Comparison of ENCODE assay signal across 8 cellular contexts in genomic region chr13:101757446-101758039, GRCh38.
DNase-seq lines count a peak whose midpoint lies in the region; ATAC-seq and TF ChIP-seq lines count a peak whose summit lies in the region.

No MANE protein-coding gene starts in this region.

- ATAC-seq in GM21576 (IDR thresholded peaks at IDR 0.05; ENCODE audit: unreplicated experiment): peak; percentile 91
- ATAC-seq in GM19023 (IDR thresholded peaks at IDR 0.05; ENCODE audit: unreplicated experiment): no peak

- peak; percentile 18 for DNase-seq in GM10248 (ENCODE audit: extremely low spot score)
- DNase-seq in KG1 (lab: John Stamatoyannopoulos, UW): peak; percentile 25
- peak; percentile 51 for DNase-seq in RPMI7951 (ENCODE audit: low read depth)
- DNase-seq in esophagus squamous epithelium (lab: John Stamatoyannopoulos, UW): no peak
- no peak for DNase-seq in osteocyte (ENCODE audit: extremely low spot score, unreplicated experiment)
- DNase-seq in stimulated activated CD4-positive, alpha-beta T cell treated with anti-CD3 and anti-CD28 coated beads, Interleukin-4, amount 100 ng/mL, for 4 hours: no peak

- CTCF ChIA-PET in GM10248 (lab: Yijun Ruan, JAX): interaction anchor here (0.8 to 2.8 kb wide), 12 partner anchors 10 to 613 kb away, joined by 3 to 13 read pairs (median 4); no protein-coding TSS in a partner anchor

- H3K9me3 Mint-ChIP-seq in osteocyte (ENCODE audit: unreplicated experiment): no peaks in the 10 kb centered on the region

- H3K4me1 Mint-ChIP-seq in osteocyte (ENCODE audit: unreplicated experiment): peaks cover 12% of the 10 kb centered on the region

- H3K36me3 Mint-ChIP-seq in osteocyte (ENCODE audit: unreplicated experiment): no peaks in the 10 kb centered on the region

- no peaks in the 10 kb centered on the region for H3K27me3 ChIP-seq in esophagus squamous epithelium

- no peak overlapping the region for H3K27ac ChIP-seq in esophagus squamous epithelium

- peak; percentile 35 for TF ChIP-seq CTCF in GM10248 (IDR thresholded peaks at IDR 0.05; ENCODE audit: control extremely low read depth, extremely low read depth, low read depth, missing control alignments)
- peak in 5 of 6 experiments; percentile 28 to 51 (median 35) for TF ChIP-seq CTCF in esophagus squamous epithelium (IDR thresholded peaks at IDR 0.05)
- TF ChIP-seq CTCF in osteocyte (IDR thresholded peaks at IDR 0.05): peak; percentile 67

- no peak for TF ChIP-seq POLR2A in esophagus squamous epithelium (IDR thresholded peaks at IDR 0.05)

- POLR2A ChIA-PET in GM10248 (lab: Yijun Ruan, JAX): no interaction called here

- no peak overlapping the region for H3K4me3 ChIP-seq in esophagus squamous epithelium

- H3K27me3 Mint-ChIP-seq in osteocyte (ENCODE audit: unreplicated experiment): no peaks in the 10 kb centered on the region

- H3K27ac Mint-ChIP-seq in osteocyte (ENCODE audit: unreplicated experiment): no peak overlapping the region

- no peak overlapping the region for H3K4me3 Mint-ChIP-seq in osteocyte (ENCODE audit: unreplicated experiment)

- intact Hi-C loops in esophagus squamous epithelium (cut with DNase I): no loop called here

- no peaks in the 10 kb centered on the region for H3K36me3 ChIP-seq in esophagus squamous epithelium

- 0 to 12% methylated on average over 1 of the region's 1 CpG for WGBS in esophagus squamous epithelium, 2 donors

- H3K4me1 ChIP-seq in esophagus squamous epithelium: no peaks in the 10 kb centered on the region

- no peaks in the 10 kb centered on the region for H3K9me3 ChIP-seq in esophagus squamous epithelium

Comparison
In these comparisons a context has a peak if more than half of its experiments do, and no peak if none do; other contexts are left out.
1. DNase-seq: peak in GM10248 (single experiment), KG1 (single experiment) and RPMI7951 (single experiment); none in esophagus squamous epithelium (single experiment), osteocyte (single experiment) and stimulated activated CD4-positive, alpha-beta T cell treated with anti-CD3 and anti-CD28 coated beads, Interleukin-4, amount 100 ng/mL, for 4 hours (0 of 2).
2. Peak in every context shown above with its lines, with median percentiles within 50 percentile points of each other: CTCF ChIP-seq.